In genomic region chr17:77503293-77503655, GRCh38 we compare ENCODE assay signal across 19 cellular contexts.
"Had no signal": no experiment of that assay in that cellular context is flagged by ENCODE, and none has a peak within 500 bp of the region (broad histone marks: within the 10 kb centered on the region; RNA-seq: fewer than 3 reads in every experiment).

No MANE protein-coding gene starts in this region.

- H3K9me3 Mint-ChIP-seq: activated naive CD4-positive, alpha-beta T cell treated with anti-CD3 and anti-CD28 coated beads for 36 hours; stimulated activated naive CD8-positive, alpha-beta T cell treated with anti-CD3 and anti-CD28 coated beads, Interleukin-15, Interleukin-2, amounts not matched to agents 100 ng/mL and 50 ng/mL, for 24 hours; T-cell had no signal

- H3K27ac Mint-ChIP-seq: activated CD8-positive, alpha-beta memory T cell treated with anti-CD3 and anti-CD28 coated beads, Interleukin-2, amount 10 ng/mL, durations not matched to agents 7 days and 5 days; stimulated activated naive CD8-positive, alpha-beta T cell treated with anti-CD3 and anti-CD28 coated beads, Interleukin-15, Interleukin-2, amounts not matched to agents 100 ng/mL and 50 ng/mL, for 24 hours had no signal

- H3K4me3 ChIP-seq: adrenal gland, cardiac muscle cell, colonic mucosa, suprapubic skin had no signal

- H3K27ac ChIP-seq: adrenal gland, cardiac muscle cell, colonic mucosa, suprapubic skin had no signal

- H3K4me3 Mint-ChIP-seq: activated CD8-positive, alpha-beta memory T cell treated with anti-CD3 and anti-CD28 coated beads, Interleukin-2, amount 10 ng/mL, durations not matched to agents 7 days and 5 days; activated naive CD4-positive, alpha-beta T cell treated with anti-CD3 and anti-CD28 coated beads for 36 hours; stimulated activated naive CD8-positive, alpha-beta T cell treated with anti-CD3 and anti-CD28 coated beads, Interleukin-15, Interleukin-2, amounts not matched to agents 100 ng/mL and 50 ng/mL, for 24 hours; T-cell had no signal

- ATAC-seq: activated CD8-positive, alpha-beta memory T cell treated with anti-CD3 and anti-CD28 coated beads, Interleukin-2, amount 10 ng/mL, durations not matched to agents 7 days and 5 days; esophagus mucosa; left lobe of liver; naive thymus-derived CD4-positive, alpha-beta T cell had no signal

- H3K4me1 ChIP-seq: adrenal gland, colonic mucosa, suprapubic skin had no signal

- H3K9me3 ChIP-seq: adrenal gland, colonic mucosa, suprapubic skin had no signal

- H3K36me3 ChIP-seq: cardiac muscle cell, colonic mucosa had no signal

- DNase-seq: activated CD4-positive, alpha-beta T cell treated with anti-CD3 and anti-CD28 coated beads, Interleukin-2, amount 50 U/mL, for 4 hours; activated CD4-positive, CD25-positive, alpha-beta regulatory T cell treated with anti-CD3 and anti-CD28 coated beads, Interleukin-2, amount 50 U/mL, for 72 hours; activated CD8-positive, alpha-beta memory T cell treated with anti-CD3 and anti-CD28 coated beads, Interleukin-2, amount 10 ng/mL, durations not matched to agents 7 days and 5 days; activated naive CD4-positive, alpha-beta T cell treated with anti-CD3 and anti-CD28 coated beads for 36 hours; colonic mucosa; mammary epithelial cell; naive thymus-derived CD4-positive, alpha-beta T cell; small intestine; stimulated activated CD4-positive, alpha-beta T cell treated with anti-CD3 and anti-CD28 coated beads, Interleukin-4, amount 100 ng/mL, for 4 hours; stimulated activated CD8-positive, alpha-beta memory T cell treated with anti-CD3 and anti-CD28 coated beads, Interleukin-4, amount 100 ng/mL, for 48 hours; T1000; trophoblast cell had no signal

- H3K4me1 Mint-ChIP-seq: activated CD8-positive, alpha-beta memory T cell treated with anti-CD3 and anti-CD28 coated beads, Interleukin-2, amount 10 ng/mL, durations not matched to agents 7 days and 5 days had no signal

- H3K27me3 ChIP-seq: adrenal gland, cardiac muscle cell, colonic mucosa, suprapubic skin had no signal

- H3K27me3 Mint-ChIP-seq: activated CD8-positive, alpha-beta memory T cell treated with anti-CD3 and anti-CD28 coated beads, Interleukin-2, amount 10 ng/mL, durations not matched to agents 7 days and 5 days; naive thymus-derived CD4-positive, alpha-beta T cell; stimulated activated naive CD8-positive, alpha-beta T cell treated with anti-CD3 and anti-CD28 coated beads, Interleukin-15, Interleukin-2, amounts not matched to agents 100 ng/mL and 50 ng/mL, for 24 hours; T-cell had no signal
